18 cellular contexts compared by ENCODE assay signal in genomic region chr17:32259596-32259995, GRCh38. TPM values are rescaled to one million over a fixed set of nuclear protein-coding genes. Genes with fewer than 3 reads are reported as not detected.
DNase-seq lines count a peak whose midpoint lies in the region; TF ChIP-seq lines count a peak whose summit lies in the region.
"Had no signal": no experiment of that assay in that cellular context is flagged by ENCODE, and none has a peak within 500 bp of the region (broad histone marks: within the 10 kb centered on the region; RNA-seq: fewer than 3 reads in every experiment).

No MANE protein-coding gene starts in this region.

- peaks cover 4% of the 10 kb centered on the region for H3F3A ChIP-seq in SK-N-SH (replicated peaks; ENCODE audit: insufficient read depth)

- WGBS in SK-N-SH (ENCODE audit: low lambda C conversion rate), result 63% methylated on average over 4 of the region's 4 CpGs

- TF ChIP-seq CTCF in SK-N-SH (IDR thresholded peaks at IDR 0.05) (no peak), fibroblast of mammary gland (conservative IDR thresholded peaks at IDR 0.05; ENCODE audit: control insufficient read depth, insufficient read depth, low read depth, low read length) (no peak)

- no peak for TF ChIP-seq RAD21 in SK-N-SH (IDR thresholded peaks at IDR 0.05; ENCODE audit: low read length)

- H3K27me3 ChIP-seq in SK-N-SH (ENCODE audit: insufficient read depth) (no peaks in the 10 kb centered on the region), H7 (ENCODE audit: control insufficient read depth, insufficient read depth, low read length) (peaks cover 12% of the 10 kb centered on the region)

- H4K20me1 ChIP-seq in SK-N-SH (ENCODE audit: insufficient read depth), result no peaks in the 10 kb centered on the region

- in situ Hi-C loops in G401 (cut with HindIII; ENCODE audit: low sequenced_read_pairs), result no loop called here

- H3K9me2 ChIP-seq in SK-N-SH, result no peaks in the 10 kb centered on the region

- H3K4me3 ChIP-seq in SK-N-SH (ENCODE audit: low read depth in 2 of 2, low read length in 1 of 2), result no peak overlapping the region
- H3K4me3 ChIP-seq in fibroblast of mammary gland (ENCODE audit: control insufficient read depth, low read depth, low read length), result no peak overlapping the region
- no peak overlapping the region for H3K4me3 ChIP-seq in H7 (ENCODE audit: insufficient read depth, low read depth, low read length)
- H3K4me3 ChIP-seq: BLaER1 treated with 17β-estradiol and CSF1 and Interleukin-3, amounts not matched to agents 10 nM and 100 nM; transverse colon had no signal

- H3K27ac ChIP-seq in SK-N-SH (ENCODE audit: low read depth in 2 of 2, low read length in 1 of 2), result no peak overlapping the region
- H3K27ac ChIP-seq: BLaER1 treated with 17β-estradiol and CSF1 and Interleukin-3, amounts not matched to agents 10 nM and 100 nM; parathyroid adenoma; transverse colon had no signal

- H2AFZ ChIP-seq in SK-N-SH (ENCODE audit: low read depth), result no peak overlapping the region
- H2AFZ ChIP-seq: parathyroid adenoma had no signal

- no peak overlapping the region for H3K9ac ChIP-seq in SK-N-SH
- H3K9ac ChIP-seq: BLaER1 treated with 17β-estradiol and CSF1 and Interleukin-3, amounts not matched to agents 10 nM and 100 nM; parathyroid adenoma had no signal

- POLR2A ChIA-PET in SK-N-SH (lab: Yijun Ruan, JAX), result no interaction called here

- TF ChIP-seq EP300 in SK-N-SH (IDR thresholded peaks at IDR 0.05; ENCODE audit: borderline replicate concordance in 1 of 2, low read depth in 1 of 2, low read length in 1 of 2), result no peak

- CTCF ChIA-PET in SK-N-SH (lab: Yijun Ruan, JAX), result interaction anchor here (13.5 kb wide), 1 partner anchor 61 kb away, joined by 192 read pairs; no protein-coding TSS in a partner anchor

- H3K36me3 ChIP-seq in SK-N-SH (replicated peaks in 1 of 2; ENCODE audit: control insufficient read depth in 1 of 2, insufficient read depth in 2 of 2, low read length in 1 of 2) (no peaks in the 10 kb centered on the region), H7 (replicated peaks; ENCODE audit: control insufficient read depth, insufficient read depth, low read length) (no peaks in the 10 kb centered on the region)
- H3K36me3 ChIP-seq: BLaER1 treated with 17β-estradiol and CSF1 and Interleukin-3, amounts not matched to agents 10 nM and 100 nM; transverse colon had no signal

- peak; percentile 77 for DNase-seq in COLO829 (ENCODE audit: low spot score)
- DNase-seq in SK-N-SH, result no peak
- DNase-seq in fibroblast of mammary gland (ENCODE audit: low read depth), result peak; percentile 72
- DNase-seq in occipital lobe (lab: John Stamatoyannopoulos, UW), result peak; percentile 37
- no peak for DNase-seq in G401 (ENCODE audit: low spot score)
- DNase-seq in NOMO-1 treated with dmso at 0.1 percent for 144 hours (lab: John Stamatoyannopoulos, UW; ENCODE audit: unreplicated experiment), result no peak
- no peak for DNase-seq in NK-92 treated with Interleukin-12 subunit alpha and Interleukin-12 subunit beta, amount 100 ng/mL, for 24 hours (lab: John Stamatoyannopoulos, UW)
- no peak for DNase-seq in H7
- DNase-seq: activated CD4-positive, alpha-beta T cell treated with anti-CD3 and anti-CD28 coated beads, Interleukin-2, amount 50 U/mL, for 48 hours; activated effector memory CD4-positive, alpha-beta T cell treated with Interleukin-2 at 50 U/mL for 16 hours; Kasumi-1; mesendoderm; NCI-H2029 treated with DMSO at 0.1 percent for 48 hours; SHP77; transverse colon had no signal

- no peak overlapping the region for H3K4me2 ChIP-seq in SK-N-SH

- H3K9me3 ChIP-seq in SK-N-SH, result no peaks in the 10 kb centered on the region
- H3K9me3 ChIP-seq: BLaER1 treated with 17β-estradiol and CSF1 and Interleukin-3, amounts not matched to agents 10 nM and 100 nM; transverse colon had no signal

- H3K79me2 ChIP-seq in SK-N-SH (ENCODE audit: insufficient read depth), result no peaks in the 10 kb centered on the region
- H3K79me2 ChIP-seq: parathyroid adenoma had no signal

- no peaks in the 10 kb centered on the region for H3K4me1 ChIP-seq in SK-N-SH (ENCODE audit: control insufficient read depth in 1 of 2, insufficient read depth in 2 of 2, low read depth in 1 of 2, low read length in 1 of 2)
- H3K4me1 ChIP-seq: parathyroid adenoma had no signal

TF ChIP-seq in SK-N-SH, 30 proteins besides CTCF, POLR2A, EP300 and RAD21:
- TF ChIP-seq GABPA (IDR thresholded peaks at IDR 0.05; ENCODE audit: low read depth) (no peak), IRF3 (IDR thresholded peaks at IDR 0.05; ENCODE audit: low read depth, low read length) (no peak), USF1 (IDR thresholded peaks at IDR 0.05; ENCODE audit: borderline replicate concordance, low read depth) (no peak), MAX (IDR thresholded peaks at IDR 0.05; ENCODE audit: low read depth) (no peak), SMC3 (IDR thresholded peaks at IDR 0.05; ENCODE audit: low read depth, low read length) (no peak; the same call in 1 of the 2 replicates), FOXJ3 (CRISPR knock-in tag; IDR thresholded peaks at IDR 0.05) (no peak), RXRA (IDR thresholded peaks at IDR 0.05; ENCODE audit: borderline replicate concordance, low read depth) (no peak), FOSL2 (IDR thresholded peaks at IDR 0.05; ENCODE audit: borderline replicate concordance, low read depth) (peak; percentile 62)

RNA-seq across cellular contexts. Expression of gene RHBDL3, which starts 6.0 kb away (rescaled TPM):
- polyA plus RNA-seq in SK-N-SH (2012; rRNA removed), result 0.39 and 0.72 TPM in 2 replicates
- polyA plus RNA-seq in SK-N-SH (2012; cell fraction: cytosol; rRNA removed), result 0.31 and 0.63 TPM in 2 replicates
- 0.66 and 0.99 TPM in 2 replicates for polyA plus RNA-seq in SK-N-SH (2012; cell fraction: nucleus; rRNA removed)
- 1.6 TPM for total RNA-seq in occipital lobe
- total RNA-seq in G401 (2014; rRNA removed; shearing (Covaris generic)), result 0.10 and 1.6 TPM in 2 replicates
- 5.8 and 8.5 TPM in 2 replicates for total RNA-seq in H7 (2014; rRNA removed; shearing (Covaris generic))
- total RNA-seq: epithelial cell of proximal tubule had no signal

Comparison
In these comparisons a context has a peak if more than half of its experiments do, and no peak if none do; other contexts are left out.
1. DNase-seq: peak in COLO829 (single experiment), fibroblast of mammary gland (single experiment) and occipital lobe (single experiment); none in SK-N-SH (single experiment), G401 (single experiment), NOMO-1 treated with dmso at 0.1 percent for 144 hours (single experiment), NK-92 treated with Interleukin-12 subunit alpha and Interleukin-12 subunit beta, amount 100 ng/mL, for 24 hours (single experiment) and H7 (single experiment).